Comparison of ENCODE assay signal across 7 cellular contexts in the genomic region with DNA sequence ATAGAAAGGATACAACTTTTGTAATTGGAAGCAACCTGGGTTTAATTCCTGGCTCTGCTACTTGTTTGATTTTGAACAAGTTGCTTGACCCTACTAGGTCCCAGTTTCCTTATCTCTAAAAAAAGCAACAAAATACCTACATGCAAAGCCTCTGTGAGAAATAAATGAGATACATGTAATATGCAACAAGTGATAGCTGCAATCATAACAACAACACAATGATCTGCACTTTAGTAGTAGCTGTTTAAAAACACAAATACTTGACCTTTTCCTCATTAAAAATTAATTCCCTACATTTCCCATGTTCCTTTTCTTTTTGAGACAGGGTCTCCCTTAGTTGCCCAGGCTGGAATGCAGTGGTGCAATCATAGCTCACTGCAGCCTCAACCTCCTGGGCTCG.
"Had no signal": no experiment of that assay in that cellular context is flagged by ENCODE, and none has a peak within 500 bp of the region (broad histone marks: within the 10 kb centered on the region; RNA-seq: fewer than 3 reads in every experiment).

No MANE protein-coding gene starts in this region.

- H3K4me3 ChIP-seq: GM23248, K562 had no signal

- H3K27ac ChIP-seq: GM23248 had no signal

- DNase-seq: GM23248, H9, HCEC 1CT, HFFc6, IMR-90, KG1 had no signal

- H3K4me3 Mint-ChIP-seq: H9, HFFc6 had no signal

- H3K27ac Mint-ChIP-seq: HFFc6 had no signal

- H2AFZ ChIP-seq: GM23248 had no signal

- H3K9me3 Mint-ChIP-seq: H9, HFFc6 had no signal

- ATAC-seq: K562 had no signal
